Comparison of ENCODE assay signal across 9 cellular contexts in genomic region chr5:173328896-173329369, GRCh38. TPM values are rescaled to one million over a fixed set of nuclear protein-coding genes. Genes with fewer than 3 reads are reported as not detected.
A peak's percentile ranks its signal among the peaks of the same experiment; 100 is the strongest.
DNase-seq lines count a peak whose midpoint lies in the region; ATAC-seq and TF ChIP-seq lines count a peak whose summit lies in the region.
"Had no signal": no experiment of that assay in that cellular context is flagged by ENCODE, and none has a peak within 500 bp of the region (broad histone marks: within the 10 kb centered on the region; RNA-seq: fewer than 3 reads in every experiment).

No MANE protein-coding gene starts in this region.

- peak overlapping the region in 1 of 2 donors; percentile 2 for H3K4me3 ChIP-seq in body of pancreas
- H3K4me3 ChIP-seq in right lobe of liver = peak overlapping the region; percentile 19 to 39 (median 26)

- no peak for TF ChIP-seq POLR2A in body of pancreas (IDR thresholded peaks at IDR 0.05)
- TF ChIP-seq POLR2A in right lobe of liver (IDR thresholded peaks at IDR 0.05) = no peak

- H3K27me3 ChIP-seq in body of pancreas = no peaks in the 10 kb centered on the region
- peaks cover 0 to 17% of the 10 kb centered on the region in 2 donors for H3K27me3 ChIP-seq in right lobe of liver

- peak; percentile 35 for DNase-seq in NCI-H146 (lab: John Stamatoyannopoulos, UW)
- DNase-seq in NCI-H146 treated with DMSO at 0.1 percent for 48 hours (lab: John Stamatoyannopoulos, UW; ENCODE audit: unreplicated experiment) = no peak
- DNase-seq in NCI-H345 (lab: John Stamatoyannopoulos, UW) = peak; percentile 45
- peak; percentile 52 to 71 (median 58) for DNase-seq in body of pancreas
- peak in 1 of 3 donors; percentile 59 for DNase-seq in right lobe of liver
- DNase-seq in epidermal melanocyte (ENCODE audit: insufficient read length, low spot score) = no peak

- intact Hi-C loops in body of pancreas (cut with DNase I) = no loop called here
- intact Hi-C loops in right lobe of liver (cut with DNase I) = no loop called here

- peak overlapping the region; percentile 71 to 82 (median 80) for H3K27ac ChIP-seq in body of pancreas
- peak overlapping the region in 1 of 3 donors; percentile 26 for H3K27ac ChIP-seq in right lobe of liver

- ATAC-seq in body of pancreas (no peak), right lobe of liver (peak in 1 of 4 donors; percentile 38), GM19463 (IDR thresholded peaks at IDR 0.05; ENCODE audit: unreplicated experiment) (no peak), HG03378 (IDR thresholded peaks at IDR 0.05; ENCODE audit: unreplicated experiment) (no peak)

- peaks cover 60% of the 10 kb centered on the region for H3K4me1 ChIP-seq in body of pancreas
- peaks cover 0 to 20% (median under 1%) of the 10 kb centered on the region in 4 donors for H3K4me1 ChIP-seq in right lobe of liver

- TF ChIP-seq CTCF in body of pancreas (IDR thresholded peaks at IDR 0.05) (no peak), right lobe of liver (IDR thresholded peaks at IDR 0.05) (no peak)

- WGBS in body of pancreas, 2 donors = 0 to 1% methylated on average over 16 to 19 of the region's 19 CpGs
- 3% methylated on average over 15 of the region's 19 CpGs for WGBS in right lobe of liver (ENCODE audit: insufficient coverage, low coverage, low lambda C conversion rate, missing lambda C conversion rate)

- H3K36me3 ChIP-seq in body of pancreas (replicated peaks in 1 of 2; ENCODE audit: insufficient read depth in 1 of 2, low read depth in 2 of 2) = no peaks in the 10 kb centered on the region
- H3K36me3 ChIP-seq in right lobe of liver = no peaks in the 10 kb centered on the region

- H3K9me3 ChIP-seq in body of pancreas (no peaks in the 10 kb centered on the region), right lobe of liver (no peaks in the 10 kb centered on the region)

RNA-seq across cellular contexts. Expression of gene STC2, which starts 0.7 kb away (rescaled TPM):
- total RNA-seq in body of pancreas (10 to 100 TPM in 1 of 2 donors, 1 to 10 TPM in 1; 9.9 to 35.0 TPM), right lobe of liver (10 to 100 TPM in 1 of 6 experiments, 1 to 10 TPM in 2, under 1 TPM in 1, not detected in 2; 0.20 to 18.8 (median 3.4) TPM)
- total RNA-seq: CD4-positive, CD25-positive, alpha-beta regulatory T cell had no signal

Comparison
In these comparisons a context has a peak if more than half of its experiments do, and no peak if none do; other contexts are left out.
1. DNase-seq: peak in NCI-H146 (single experiment), NCI-H345 (single experiment) and body of pancreas (4 of 4); none in NCI-H146 treated with DMSO at 0.1 percent for 48 hours (single experiment) and epidermal melanocyte (single experiment).